11 cellular contexts compared by ENCODE assay signal in genomic region chr6:43275782-43276179, GRCh38. TPM values are rescaled to one million over a fixed set of nuclear protein-coding genes. Genes with fewer than 3 reads are reported as not detected.
DNase-seq lines count a peak whose midpoint lies in the region; ATAC-seq and TF ChIP-seq lines count a peak whose summit lies in the region.
"Had no signal": no experiment of that assay in that cellular context is flagged by ENCODE, and none has a peak within 500 bp of the region (broad histone marks: within the 10 kb centered on the region; RNA-seq: fewer than 3 reads in every experiment).

No MANE protein-coding gene starts in this region.

- no peak for DNase-seq in right atrium auricular region (ENCODE audit: low spot score)
- no peak for DNase-seq in Right ventricle myocardium inferior (ENCODE audit: missing footprints)
- DNase-seq in ascending aorta (ENCODE audit: low spot score in 2 of 2): no peak
- no peak for DNase-seq in mesothelial cell of epicardium (ENCODE audit: low spot score in 2 of 2, unreplicated experiment in 2 of 2)
- DNase-seq in upper lobe of right lung: no peak
- DNase-seq in HCEC 1CT: no peak
- no peak for DNase-seq in SHP77 (lab: John Stamatoyannopoulos, UW)
- DNase-seq: NCI-H2029, T1000 had no signal

- TF ChIP-seq CTCF in right atrium auricular region (IDR thresholded peaks at IDR 0.05): no peak
- no peak for TF ChIP-seq CTCF in ascending aorta (IDR thresholded peaks at IDR 0.05)
- TF ChIP-seq CTCF in mesothelial cell of epicardium (IDR thresholded peaks at IDR 0.05; ENCODE audit: unreplicated experiment): no peak
- TF ChIP-seq CTCF in upper lobe of right lung (IDR thresholded peaks at IDR 0.05): no peak

- H3K9me3 Mint-ChIP-seq in mesothelial cell of epicardium: no peaks in the 10 kb centered on the region

- H3K36me3 Mint-ChIP-seq in mesothelial cell of epicardium: no peaks in the 10 kb centered on the region

- peaks cover 0 to 9% of the 10 kb centered on the region in 2 donors for H3K27me3 ChIP-seq in right atrium auricular region
- H3K27me3 ChIP-seq in ascending aorta: peaks cover 5% of the 10 kb centered on the region
- H3K27me3 ChIP-seq in upper lobe of right lung: peaks cover 25% of the 10 kb centered on the region

- no peak overlapping the region for H3K27ac Mint-ChIP-seq in mesothelial cell of epicardium

- H3K27me3 Mint-ChIP-seq in mesothelial cell of epicardium (ENCODE audit: low read depth): peaks cover 72% of the 10 kb centered on the region

- peaks cover 0 to 19% of the 10 kb centered on the region in 2 donors for H3K4me1 ChIP-seq in right atrium auricular region
- H3K4me1 ChIP-seq in ascending aorta: peaks cover 6 to 9% of the 10 kb centered on the region in 2 donors
- no peaks in the 10 kb centered on the region for H3K4me1 ChIP-seq in upper lobe of right lung

- H3K27ac ChIP-seq in right atrium auricular region (no peak overlapping the region), ascending aorta (no peak overlapping the region), upper lobe of right lung (no peak overlapping the region)

- intact Hi-C loops in Right ventricle myocardium inferior (cut with DNase I): no loop called here
- intact Hi-C loops in ascending aorta (cut with DNase I): no loop called here
- intact Hi-C loops in upper lobe of right lung (cut with DNase I): no loop called here

- peaks cover 28% of the 10 kb centered on the region for H3K4me1 Mint-ChIP-seq in mesothelial cell of epicardium

- H3K4me3 Mint-ChIP-seq in mesothelial cell of epicardium: peak overlapping the region; percentile 53

- H3K4me3 ChIP-seq in right atrium auricular region (peak overlapping the region; percentile 28 to 54), ascending aorta (peak overlapping the region; percentile 40 to 68), upper lobe of right lung (peak overlapping the region; percentile 42)

- H3K9me3 ChIP-seq in right atrium auricular region: no peaks in the 10 kb centered on the region
- no peaks in the 10 kb centered on the region for H3K9me3 ChIP-seq in ascending aorta
- no peaks in the 10 kb centered on the region for H3K9me3 ChIP-seq in upper lobe of right lung

- no peak for ATAC-seq in Right ventricle myocardium inferior
- no peak for ATAC-seq in upper lobe of right lung
- ATAC-seq in GM18517 (IDR thresholded peaks at IDR 0.05; ENCODE audit: unreplicated experiment): no peak

- no peaks in the 10 kb centered on the region for H3K36me3 ChIP-seq in right atrium auricular region
- H3K36me3 ChIP-seq in ascending aorta: no peaks in the 10 kb centered on the region
- H3K36me3 ChIP-seq in upper lobe of right lung: no peaks in the 10 kb centered on the region

RNA-seq across cellular contexts. Expression of gene SLC22A7, which starts 22.3 kb away (rescaled TPM):
- not detected for total RNA-seq in right atrium auricular region
- not detected for total RNA-seq in Right ventricle myocardium inferior
- 1.8 TPM for total RNA-seq in ascending aorta
- not detected in 3 replicates for total RNA-seq in mesothelial cell of epicardium
- total RNA-seq in upper lobe of right lung: not detected
- total RNA-seq: kidney epithelial cell had no signal

RNA-seq across cellular contexts. Expression of gene TTBK1, which starts 32.5 kb away (rescaled TPM):
- total RNA-seq in right atrium auricular region (under 1 TPM; 0.12 to 0.15 TPM), Right ventricle myocardium inferior (0.19 TPM), ascending aorta (not detected), mesothelial cell of epicardium (0.29 to 0.34 TPM (median 0.29 TPM) in 3 replicates), upper lobe of right lung (0.17 TPM)

RNA-seq across cellular contexts. Expression of gene CRIP3, which starts 32.8 kb away (rescaled TPM):
- total RNA-seq in right atrium auricular region (1 to 10 TPM in 1 of 2 donors, not detected in 1; 1.5 TPM), Right ventricle myocardium inferior (7.1 TPM), ascending aorta (not detected), mesothelial cell of epicardium (2.2 to 3.4 TPM (median 2.9 TPM) in 3 replicates), upper lobe of right lung (0.90 TPM)

RNA-seq across cellular contexts. Expression of gene DNPH1, which starts 46.5 kb away (rescaled TPM):
- total RNA-seq in right atrium auricular region (10 to 100 TPM; 38.4 to 63.9 TPM), Right ventricle myocardium inferior (29.9 TPM), ascending aorta (39.1 TPM), mesothelial cell of epicardium (49.0 to 52.3 TPM (median 49.4 TPM) in 3 replicates), upper lobe of right lung (27.6 TPM)
